In genomic region chr5:6787941-6788340, GRCh38 we compare ENCODE assay signal across 26 cellular contexts.
"Had no signal": no experiment of that assay in that cellular context is flagged by ENCODE, and none has a peak within 500 bp of the region (broad histone marks: within the 10 kb centered on the region; RNA-seq: fewer than 3 reads in every experiment).

No MANE protein-coding gene starts in this region.

- H3K4me3 ChIP-seq: esophagus squamous epithelium, gastroesophageal sphincter had no signal

- H3K9me3 ChIP-seq: esophagus squamous epithelium, gastroesophageal sphincter had no signal

- H3K27me3 ChIP-seq: brain microvascular endothelial cell, gastroesophageal sphincter had no signal

- H3K27ac ChIP-seq: brain microvascular endothelial cell, esophagus squamous epithelium, gastroesophageal sphincter had no signal

- H3K36me3 ChIP-seq: brain microvascular endothelial cell, esophagus squamous epithelium, gastroesophageal sphincter had no signal

- DNase-seq: activated CD4-positive, alpha-beta memory T cell treated with anti-CD3 and anti-CD28 coated beads, Interleukin-2, amount 10 ng/mL, durations not matched to agents 7 days and 5 days; activated CD4-positive, alpha-beta T cell treated with anti-CD3 and anti-CD28 coated beads for 36 hours; activated CD4-positive, alpha-beta T cell treated with anti-CD3 and anti-CD28 coated beads, Interleukin-2, amount 10 ng/mL, durations not matched to agents 7 days and 5 days; activated CD4-positive, alpha-beta T cell treated with anti-CD3 and anti-CD28 coated beads, Interleukin-2, amount 50 U/mL, for 4 hours; activated CD4-positive, CD25-positive, alpha-beta regulatory T cell; activated CD4-positive, CD25-positive, alpha-beta regulatory T cell treated with anti-CD3 and anti-CD28 coated beads, Interleukin-2, amount 50 U/mL, for 72 hours; activated CD8-positive, alpha-beta memory T cell treated with anti-CD3 and anti-CD28 coated beads, Interleukin-2, amount 50 U/mL, for 48 hours; activated gamma-delta T cell treated with Interleukin-2 at 50 U/mL for 16 hours; activated naive CD4-positive, alpha-beta T cell treated with anti-CD3 and anti-CD28 coated beads, Interleukin-2, amount 50 U/mL, for 16 hours; activated naive CD4-positive, alpha-beta T cell treated with Interleukin-2 at 50 U/mL for 16 hours; activated T-cell treated with anti-CD3 and anti-CD28 coated beads for 4 hours; activated T-cell treated with anti-CD3 and anti-CD28 coated beads, Interleukin-2, amount 50 U/mL, for 24 hours; activated T-cell treated with anti-CD3 and anti-CD28 coated beads, Interleukin-2, amount 50 U/mL, for 72 hours; amniotic stem cell; anterior cingulate cortex; brain microvascular endothelial cell; caudate nucleus; cortex of kidney; dermis blood vessel endothelial cell; effector CD4-positive, alpha-beta T cell; effector memory CD8-positive, alpha-beta T cell; erythroblast; esophagus squamous epithelium; foreskin melanocyte; T-helper 2 cell had no signal

- H3K4me1 ChIP-seq: esophagus squamous epithelium, gastroesophageal sphincter had no signal
